18 cellular contexts compared by ENCODE assay signal in the genomic region with DNA sequence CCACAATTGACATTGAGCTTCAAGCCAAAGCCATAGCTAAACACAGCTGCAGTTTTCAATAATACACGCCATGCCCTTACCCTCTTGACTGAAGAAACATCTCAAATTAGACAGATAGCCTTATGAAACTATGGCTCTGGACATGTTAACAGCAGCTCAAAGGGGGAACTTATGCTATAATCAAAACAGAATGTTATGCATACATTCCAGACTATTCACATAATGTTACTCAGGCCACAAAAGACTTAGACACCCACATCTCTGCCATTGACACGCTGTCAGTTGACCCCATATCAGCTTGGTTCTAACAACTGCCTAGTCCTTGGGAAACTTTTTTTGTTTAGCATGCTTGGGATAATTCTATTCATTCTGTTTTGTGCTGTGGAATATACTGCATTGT.
"Had no signal": no experiment of that assay in that cellular context is flagged by ENCODE, and none has a peak within 500 bp of the region (broad histone marks: within the 10 kb centered on the region; RNA-seq: fewer than 3 reads in every experiment).

No MANE protein-coding gene starts in this region.

- H3K9me3 Mint-ChIP-seq: activated naive CD4-positive, alpha-beta T cell treated with anti-CD3 and anti-CD28 coated beads, Interleukin-2, amount 50 U/mL, for 24 hours; endodermal cell; naive thymus-derived CD4-positive, alpha-beta T cell; stimulated activated memory B cell treated with anti-CD40 and anti-IgM and Interleukin-4, amounts not matched to agents 10 μg/mL and 1 μg/mL and 100 μg/mL, for 72 hours; WTC11 had no signal

- H3K27ac Mint-ChIP-seq: activated CD8-positive, alpha-beta T cell treated with anti-CD3 and anti-CD28 coated beads, Interleukin-2, amount 10 ng/mL, durations not matched to agents 7 days and 5 days; activated naive CD4-positive, alpha-beta T cell treated with anti-CD3 and anti-CD28 coated beads, Interleukin-2, amount 50 U/mL, for 24 hours; endodermal cell; naive thymus-derived CD4-positive, alpha-beta T cell; stimulated activated memory B cell treated with anti-CD40 and anti-IgM and Interleukin-4, amounts not matched to agents 10 μg/mL and 1 μg/mL and 100 μg/mL, for 72 hours; T-helper 17 cell; WTC11 had no signal

- H3K27ac ChIP-seq: breast epithelium, left ventricle myocardium inferior, thyroid gland, uterus had no signal

- H3K27me3 Mint-ChIP-seq: activated naive CD4-positive, alpha-beta T cell treated with anti-CD3 and anti-CD28 coated beads, Interleukin-2, amount 50 U/mL, for 24 hours; stimulated activated memory B cell treated with anti-CD40 and anti-IgM and Interleukin-4, amounts not matched to agents 10 μg/mL and 1 μg/mL and 100 μg/mL, for 72 hours; T-helper 17 cell had no signal

- H3K4me3 Mint-ChIP-seq: activated CD8-positive, alpha-beta T cell treated with anti-CD3 and anti-CD28 coated beads, Interleukin-2, amount 10 ng/mL, durations not matched to agents 7 days and 5 days; activated naive CD4-positive, alpha-beta T cell treated with anti-CD3 and anti-CD28 coated beads, Interleukin-2, amount 50 U/mL, for 24 hours; endodermal cell; stimulated activated memory B cell treated with anti-CD40 and anti-IgM and Interleukin-4, amounts not matched to agents 10 μg/mL and 1 μg/mL and 100 μg/mL, for 72 hours; T-helper 17 cell; WTC11 had no signal

- H3K36me3 Mint-ChIP-seq: activated naive CD4-positive, alpha-beta T cell treated with anti-CD3 and anti-CD28 coated beads, Interleukin-2, amount 50 U/mL, for 24 hours; naive thymus-derived CD4-positive, alpha-beta T cell; WTC11 had no signal

- H3K4me1 ChIP-seq: breast epithelium had no signal

- H3K9me3 ChIP-seq: breast epithelium, left ventricle myocardium inferior, mucosa of descending colon, thyroid gland, uterus had no signal

- H3K4me3 ChIP-seq: breast epithelium, left ventricle myocardium inferior, mucosa of descending colon, thyroid gland, uterus had no signal

- H3K27me3 ChIP-seq: breast epithelium, thyroid gland, uterus had no signal

- H3K36me3 ChIP-seq: breast epithelium, left ventricle myocardium inferior, thyroid gland, uterus had no signal

- DNase-seq: activated CD4-positive, alpha-beta T cell treated with anti-CD3 and anti-CD28 coated beads for 48 hours; activated CD8-positive, alpha-beta memory T cell treated with anti-CD3 and anti-CD28 coated beads, Interleukin-2, amount 50 U/mL, for 4 hours; activated CD8-positive, alpha-beta T cell treated with anti-CD3 and anti-CD28 coated beads, Interleukin-2, amount 10 ng/mL, durations not matched to agents 7 days and 5 days; activated effector memory CD4-positive, alpha-beta T cell treated with anti-CD3 and anti-CD28 coated beads, Interleukin-2, amount 50 U/mL, for 16 hours; activated T-cell treated with anti-CD3 and anti-CD28 coated beads, Interleukin-2, amount 50 U/mL, for 48 hours; cerebellar nuclear complex; endodermal cell; hypothalamus; left ventricle myocardium inferior; naive thymus-derived CD4-positive, alpha-beta T cell; T-helper 17 cell; thyroid gland; uterus had no signal
